In the genomic region with DNA sequence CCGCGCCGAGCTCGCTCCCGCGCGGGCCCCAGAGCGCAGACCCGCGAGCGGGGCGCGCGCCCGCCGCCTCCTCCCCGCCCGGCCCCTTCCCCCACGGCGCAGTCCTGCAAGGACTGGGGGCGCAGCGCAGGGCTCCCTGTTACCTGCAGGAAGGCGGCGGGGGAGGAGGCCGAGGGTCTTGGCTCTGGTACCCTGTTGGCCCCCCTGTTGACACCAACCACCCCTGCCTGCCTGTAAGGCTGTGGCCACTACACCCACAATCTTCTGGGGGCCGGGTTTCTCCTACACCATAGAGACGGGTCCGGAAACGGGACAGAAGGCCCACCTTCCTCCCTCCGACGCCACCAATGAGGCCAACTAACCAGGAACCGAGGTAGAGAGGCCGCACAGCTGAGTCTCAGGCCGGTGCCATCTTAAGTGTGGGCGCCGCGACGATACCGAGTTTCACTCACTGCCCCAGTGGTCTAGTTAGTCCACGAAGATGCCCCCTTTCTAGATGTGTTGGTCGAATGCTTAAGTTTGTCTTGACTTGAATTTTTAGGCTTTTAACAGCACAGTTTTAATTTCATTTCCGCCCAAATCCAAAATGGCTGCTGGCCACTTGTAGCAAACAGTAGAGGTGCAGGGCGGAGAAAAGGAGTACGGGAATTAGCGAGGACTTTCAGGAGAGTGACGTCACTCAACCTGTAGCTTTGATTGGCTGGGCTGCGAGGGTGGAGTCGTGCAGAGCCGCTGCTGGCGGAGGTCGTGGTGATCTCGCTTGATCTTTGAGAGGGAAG, we compare ENCODE assay signal across 1 cellular context.
TF ChIP-seq lines count a peak whose summit lies in the region.

A gene with protein sequence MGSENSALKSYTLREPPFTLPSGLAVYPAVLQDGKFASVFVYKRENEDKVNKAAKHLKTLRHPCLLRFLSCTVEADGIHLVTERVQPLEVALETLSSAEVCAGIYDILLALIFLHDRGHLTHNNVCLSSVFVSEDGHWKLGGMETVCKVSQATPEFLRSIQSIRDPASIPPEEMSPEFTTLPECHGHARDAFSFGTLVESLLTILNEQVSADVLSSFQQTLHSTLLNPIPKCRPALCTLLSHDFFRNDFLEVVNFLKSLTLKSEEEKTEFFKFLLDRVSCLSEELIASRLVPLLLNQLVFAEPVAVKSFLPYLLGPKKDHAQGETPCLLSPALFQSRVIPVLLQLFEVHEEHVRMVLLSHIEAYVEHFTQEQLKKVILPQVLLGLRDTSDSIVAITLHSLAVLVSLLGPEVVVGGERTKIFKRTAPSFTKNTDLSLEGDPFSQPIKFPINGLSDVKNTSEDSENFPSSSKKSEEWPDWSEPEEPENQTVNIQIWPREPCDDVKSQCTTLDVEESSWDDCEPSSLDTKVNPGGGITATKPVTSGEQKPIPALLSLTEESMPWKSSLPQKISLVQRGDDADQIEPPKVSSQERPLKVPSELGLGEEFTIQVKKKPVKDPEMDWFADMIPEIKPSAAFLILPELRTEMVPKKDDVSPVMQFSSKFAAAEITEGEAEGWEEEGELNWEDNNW (minus strand): TSS at position 252 of the 779 bp plus-strand sequence. CDS start 5,056 bp downstream, outside the sequence.

TF ChIP-seq in HEK293, 187 proteins besides CTCF, POLR2A, EP300 and RAD21 (continued from another document and continues in another):
- TF ChIP-seq, protein P1, sequence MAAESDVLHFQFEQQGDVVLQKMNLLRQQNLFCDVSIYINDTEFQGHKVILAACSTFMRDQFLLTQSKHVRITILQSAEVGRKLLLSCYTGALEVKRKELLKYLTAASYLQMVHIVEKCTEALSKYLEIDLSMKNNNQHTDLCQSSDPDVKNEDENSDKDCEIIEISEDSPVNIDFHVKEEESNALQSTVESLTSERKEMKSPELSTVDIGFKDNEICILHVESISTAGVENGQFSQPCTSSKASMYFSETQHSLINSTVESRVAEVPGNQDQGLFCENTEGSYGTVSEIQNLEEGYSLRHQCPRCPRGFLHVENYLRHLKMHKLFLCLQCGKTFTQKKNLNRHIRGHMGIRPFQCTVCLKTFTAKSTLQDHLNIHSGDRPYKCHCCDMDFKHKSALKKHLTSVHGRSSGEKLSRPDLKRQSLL (tag by site-specific recombination; IDR thresholded peaks at IDR 0.05) = no peak
- TF ChIP-seq YY1 (tag by site-specific recombination; IDR thresholded peaks at IDR 0.05) (peak; percentile 100), ZNF530 (tag by site-specific recombination; IDR thresholded peaks at IDR 0.05; ENCODE audit: low read depth) (no peak), BCL11A (tag by site-specific recombination; IDR thresholded peaks at IDR 0.05; ENCODE audit: low read depth) (no peak), ZNF248 (tag by site-specific recombination; IDR thresholded peaks at IDR 0.05) (no peak), ZNF394 (tag by site-specific recombination; IDR thresholded peaks at IDR 0.05; ENCODE audit: borderline replicate concordance) (peak; percentile 91), ZNF701 (tag by site-specific recombination; IDR thresholded peaks at IDR 0.05) (no peak), KLF1 (tag by site-specific recombination; IDR thresholded peaks at IDR 0.05) (peak; percentile 61), ZNF324 (tag by site-specific recombination; IDR thresholded peaks at IDR 0.05) (peak; percentile 91), ZBTB7A (tag by site-specific recombination; IDR thresholded peaks at IDR 0.05; ENCODE audit: low read depth) (peak; percentile 45; the same call in 1 of the 2 replicates), EGR2 (tag by site-specific recombination; IDR thresholded peaks at IDR 0.05; ENCODE audit: low read depth) (peak; percentile 84), ZBTB8A (tag by site-specific recombination; IDR thresholded peaks at IDR 0.05) (peak; percentile 29), OVOL3 (tag by site-specific recombination; IDR thresholded peaks at IDR 0.05) (peak; percentile 96), ZNF623 (tag by site-specific recombination; IDR thresholded peaks at IDR 0.05) (peak; percentile 57), ZNF629 (tag by site-specific recombination; IDR thresholded peaks at IDR 0.05) (peak; percentile 99), ZNF660 (tag by site-specific recombination; IDR thresholded peaks at IDR 0.05) (peak; percentile 75), ZIC2 (tag by site-specific recombination; IDR thresholded peaks at IDR 0.05) (0 out of 2 replicates have a peak, but pooled peaks have one; percentile 16), GFI1B (tag by site-specific recombination; IDR thresholded peaks at IDR 0.05) (no peak), ZNF146 (tag by site-specific recombination; IDR thresholded peaks at IDR 0.05) (no peak), ZNF266 (tag by site-specific recombination; IDR thresholded peaks at IDR 0.05; ENCODE audit: low read depth) (no peak), ZNF223 (tag by site-specific recombination; IDR thresholded peaks at IDR 0.05) (0 out of 2 replicates have a peak, but pooled peaks have one; percentile 34), ZFP69B (tag by site-specific recombination; IDR thresholded peaks at IDR 0.05) (peak; percentile 74), ZNF302 (tag by site-specific recombination; IDR thresholded peaks at IDR 0.05; ENCODE audit: low read depth) (no peak), ZFP37 (tag by site-specific recombination; IDR thresholded peaks at IDR 0.05) (peak; percentile 97), ZNF664 (tag by site-specific recombination; IDR thresholded peaks at IDR 0.05) (peak; percentile 37; the same call in 1 of the 2 replicates)
- TF ChIP-seq, protein P2, sequence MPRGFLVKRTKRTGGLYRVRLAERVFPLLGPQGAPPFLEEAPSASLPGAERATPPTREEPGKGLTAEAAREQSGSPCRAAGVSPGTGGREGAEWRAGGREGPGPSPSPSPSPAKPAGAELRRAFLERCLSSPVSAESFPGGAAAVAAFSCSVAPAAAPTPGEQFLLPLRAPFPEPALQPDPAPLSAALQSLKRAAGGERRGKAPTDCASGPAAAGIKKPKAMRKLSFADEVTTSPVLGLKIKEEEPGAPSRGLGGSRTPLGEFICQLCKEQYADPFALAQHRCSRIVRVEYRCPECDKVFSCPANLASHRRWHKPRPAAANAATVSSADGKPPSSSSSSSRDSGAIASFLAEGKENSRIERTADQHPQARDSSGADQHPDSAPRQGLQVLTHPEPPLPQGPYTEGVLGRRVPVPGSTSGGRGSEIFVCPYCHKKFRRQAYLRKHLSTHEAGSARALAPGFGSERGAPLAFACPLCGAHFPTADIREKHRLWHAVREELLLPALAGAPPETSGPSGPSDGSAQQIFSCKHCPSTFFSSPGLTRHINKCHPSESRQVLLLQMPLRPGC (tag by site-specific recombination; IDR thresholded peaks at IDR 0.05) = peak; percentile 92
- TF ChIP-seq, protein P3, sequence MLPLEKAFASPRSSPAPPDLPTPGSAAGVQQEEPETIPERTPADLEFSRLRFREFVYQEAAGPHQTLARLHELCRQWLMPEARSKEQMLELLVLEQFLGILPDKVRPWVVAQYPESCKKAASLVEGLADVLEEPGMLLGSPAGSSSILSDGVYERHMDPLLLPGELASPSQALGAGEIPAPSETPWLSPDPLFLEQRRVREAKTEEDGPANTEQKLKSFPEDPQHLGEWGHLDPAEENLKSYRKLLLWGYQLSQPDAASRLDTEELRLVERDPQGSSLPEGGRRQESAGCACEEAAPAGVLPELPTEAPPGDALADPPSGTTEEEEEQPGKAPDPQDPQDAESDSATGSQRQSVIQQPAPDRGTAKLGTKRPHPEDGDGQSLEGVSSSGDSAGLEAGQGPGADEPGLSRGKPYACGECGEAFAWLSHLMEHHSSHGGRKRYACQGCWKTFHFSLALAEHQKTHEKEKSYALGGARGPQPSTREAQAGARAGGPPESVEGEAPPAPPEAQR (tag by site-specific recombination; IDR thresholded peaks at IDR 0.05) = 0 out of 2 replicates have a peak, but pooled peaks have one; percentile 68
- TF ChIP-seq, protein P4, sequence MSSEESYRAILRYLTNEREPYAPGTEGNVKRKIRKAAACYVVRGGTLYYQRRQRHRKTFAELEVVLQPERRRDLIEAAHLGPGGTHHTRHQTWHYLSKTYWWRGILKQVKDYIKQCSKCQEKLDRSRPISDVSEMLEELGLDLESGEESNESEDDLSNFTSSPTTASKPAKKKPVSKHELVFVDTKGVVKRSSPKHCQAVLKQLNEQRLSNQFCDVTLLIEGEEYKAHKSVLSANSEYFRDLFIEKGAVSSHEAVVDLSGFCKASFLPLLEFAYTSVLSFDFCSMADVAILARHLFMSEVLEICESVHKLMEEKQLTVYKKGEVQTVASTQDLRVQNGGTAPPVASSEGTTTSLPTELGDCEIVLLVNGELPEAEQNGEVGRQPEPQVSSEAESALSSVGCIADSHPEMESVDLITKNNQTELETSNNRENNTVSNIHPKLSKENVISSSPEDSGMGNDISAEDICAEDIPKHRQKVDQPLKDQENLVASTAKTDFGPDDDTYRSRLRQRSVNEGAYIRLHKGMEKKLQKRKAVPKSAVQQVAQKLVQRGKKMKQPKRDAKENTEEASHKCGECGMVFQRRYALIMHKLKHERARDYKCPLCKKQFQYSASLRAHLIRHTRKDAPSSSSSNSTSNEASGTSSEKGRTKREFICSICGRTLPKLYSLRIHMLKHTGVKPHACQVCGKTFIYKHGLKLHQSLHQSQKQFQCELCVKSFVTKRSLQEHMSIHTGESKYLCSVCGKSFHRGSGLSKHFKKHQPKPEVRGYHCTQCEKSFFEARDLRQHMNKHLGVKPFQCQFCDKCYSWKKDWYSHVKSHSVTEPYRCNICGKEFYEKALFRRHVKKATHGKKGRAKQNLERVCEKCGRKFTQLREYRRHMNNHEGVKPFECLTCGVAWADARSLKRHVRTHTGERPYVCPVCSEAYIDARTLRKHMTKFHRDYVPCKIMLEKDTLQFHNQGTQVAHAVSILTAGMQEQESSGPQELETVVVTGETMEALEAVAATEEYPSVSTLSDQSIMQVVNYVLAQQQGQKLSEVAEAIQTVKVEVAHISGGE (tag by site-specific recombination; conservative IDR thresholded peaks at IDR 0.05; ENCODE audit: low read depth) = peak; percentile 91
- TF ChIP-seq, protein P5, sequence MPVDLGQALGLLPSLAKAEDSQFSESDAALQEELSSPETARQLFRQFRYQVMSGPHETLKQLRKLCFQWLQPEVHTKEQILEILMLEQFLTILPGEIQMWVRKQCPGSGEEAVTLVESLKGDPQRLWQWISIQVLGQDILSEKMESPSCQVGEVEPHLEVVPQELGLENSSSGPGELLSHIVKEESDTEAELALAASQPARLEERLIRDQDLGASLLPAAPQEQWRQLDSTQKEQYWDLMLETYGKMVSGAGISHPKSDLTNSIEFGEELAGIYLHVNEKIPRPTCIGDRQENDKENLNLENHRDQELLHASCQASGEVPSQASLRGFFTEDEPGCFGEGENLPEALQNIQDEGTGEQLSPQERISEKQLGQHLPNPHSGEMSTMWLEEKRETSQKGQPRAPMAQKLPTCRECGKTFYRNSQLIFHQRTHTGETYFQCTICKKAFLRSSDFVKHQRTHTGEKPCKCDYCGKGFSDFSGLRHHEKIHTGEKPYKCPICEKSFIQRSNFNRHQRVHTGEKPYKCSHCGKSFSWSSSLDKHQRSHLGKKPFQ (tag by site-specific recombination; IDR thresholded peaks at IDR 0.05) = no peak
- TF ChIP-seq, protein P6, sequence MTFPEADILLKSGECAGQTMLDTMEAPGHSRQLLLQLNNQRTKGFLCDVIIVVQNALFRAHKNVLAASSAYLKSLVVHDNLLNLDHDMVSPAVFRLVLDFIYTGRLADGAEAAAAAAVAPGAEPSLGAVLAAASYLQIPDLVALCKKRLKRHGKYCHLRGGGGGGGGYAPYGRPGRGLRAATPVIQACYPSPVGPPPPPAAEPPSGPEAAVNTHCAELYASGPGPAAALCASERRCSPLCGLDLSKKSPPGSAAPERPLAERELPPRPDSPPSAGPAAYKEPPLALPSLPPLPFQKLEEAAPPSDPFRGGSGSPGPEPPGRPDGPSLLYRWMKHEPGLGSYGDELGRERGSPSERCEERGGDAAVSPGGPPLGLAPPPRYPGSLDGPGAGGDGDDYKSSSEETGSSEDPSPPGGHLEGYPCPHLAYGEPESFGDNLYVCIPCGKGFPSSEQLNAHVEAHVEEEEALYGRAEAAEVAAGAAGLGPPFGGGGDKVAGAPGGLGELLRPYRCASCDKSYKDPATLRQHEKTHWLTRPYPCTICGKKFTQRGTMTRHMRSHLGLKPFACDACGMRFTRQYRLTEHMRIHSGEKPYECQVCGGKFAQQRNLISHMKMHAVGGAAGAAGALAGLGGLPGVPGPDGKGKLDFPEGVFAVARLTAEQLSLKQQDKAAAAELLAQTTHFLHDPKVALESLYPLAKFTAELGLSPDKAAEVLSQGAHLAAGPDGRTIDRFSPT (tag by site-specific recombination; IDR thresholded peaks at IDR 0.05) = no peak
- TF ChIP-seq, protein P7, sequence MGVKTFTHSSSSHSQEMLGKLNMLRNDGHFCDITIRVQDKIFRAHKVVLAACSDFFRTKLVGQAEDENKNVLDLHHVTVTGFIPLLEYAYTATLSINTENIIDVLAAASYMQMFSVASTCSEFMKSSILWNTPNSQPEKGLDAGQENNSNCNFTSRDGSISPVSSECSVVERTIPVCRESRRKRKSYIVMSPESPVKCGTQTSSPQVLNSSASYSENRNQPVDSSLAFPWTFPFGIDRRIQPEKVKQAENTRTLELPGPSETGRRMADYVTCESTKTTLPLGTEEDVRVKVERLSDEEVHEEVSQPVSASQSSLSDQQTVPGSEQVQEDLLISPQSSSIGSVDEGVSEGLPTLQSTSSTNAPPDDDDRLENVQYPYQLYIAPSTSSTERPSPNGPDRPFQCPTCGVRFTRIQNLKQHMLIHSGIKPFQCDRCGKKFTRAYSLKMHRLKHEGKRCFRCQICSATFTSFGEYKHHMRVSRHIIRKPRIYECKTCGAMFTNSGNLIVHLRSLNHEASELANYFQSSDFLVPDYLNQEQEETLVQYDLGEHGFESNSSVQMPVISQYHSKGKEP (tag by site-specific recombination; IDR thresholded peaks at IDR 0.05) = no peak
- TF ChIP-seq, protein P8, sequence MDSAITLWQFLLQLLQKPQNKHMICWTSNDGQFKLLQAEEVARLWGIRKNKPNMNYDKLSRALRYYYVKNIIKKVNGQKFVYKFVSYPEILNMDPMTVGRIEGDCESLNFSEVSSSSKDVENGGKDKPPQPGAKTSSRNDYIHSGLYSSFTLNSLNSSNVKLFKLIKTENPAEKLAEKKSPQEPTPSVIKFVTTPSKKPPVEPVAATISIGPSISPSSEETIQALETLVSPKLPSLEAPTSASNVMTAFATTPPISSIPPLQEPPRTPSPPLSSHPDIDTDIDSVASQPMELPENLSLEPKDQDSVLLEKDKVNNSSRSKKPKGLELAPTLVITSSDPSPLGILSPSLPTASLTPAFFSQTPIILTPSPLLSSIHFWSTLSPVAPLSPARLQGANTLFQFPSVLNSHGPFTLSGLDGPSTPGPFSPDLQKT (IDR thresholded peaks at IDR 0.05; ENCODE audit: borderline replicate concordance, low read depth, low read length) = peak; percentile 92
- TF ChIP-seq, protein P9, sequence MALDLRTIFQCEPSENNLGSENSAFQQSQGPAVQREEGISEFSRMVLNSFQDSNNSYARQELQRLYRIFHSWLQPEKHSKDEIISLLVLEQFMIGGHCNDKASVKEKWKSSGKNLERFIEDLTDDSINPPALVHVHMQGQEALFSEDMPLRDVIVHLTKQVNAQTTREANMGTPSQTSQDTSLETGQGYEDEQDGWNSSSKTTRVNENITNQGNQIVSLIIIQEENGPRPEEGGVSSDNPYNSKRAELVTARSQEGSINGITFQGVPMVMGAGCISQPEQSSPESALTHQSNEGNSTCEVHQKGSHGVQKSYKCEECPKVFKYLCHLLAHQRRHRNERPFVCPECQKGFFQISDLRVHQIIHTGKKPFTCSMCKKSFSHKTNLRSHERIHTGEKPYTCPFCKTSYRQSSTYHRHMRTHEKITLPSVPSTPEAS (tag by site-specific recombination; IDR thresholded peaks at IDR 0.05) = peak; percentile 57
